Comparison of ENCODE assay signal across 1 cellular context in the genomic region with DNA sequence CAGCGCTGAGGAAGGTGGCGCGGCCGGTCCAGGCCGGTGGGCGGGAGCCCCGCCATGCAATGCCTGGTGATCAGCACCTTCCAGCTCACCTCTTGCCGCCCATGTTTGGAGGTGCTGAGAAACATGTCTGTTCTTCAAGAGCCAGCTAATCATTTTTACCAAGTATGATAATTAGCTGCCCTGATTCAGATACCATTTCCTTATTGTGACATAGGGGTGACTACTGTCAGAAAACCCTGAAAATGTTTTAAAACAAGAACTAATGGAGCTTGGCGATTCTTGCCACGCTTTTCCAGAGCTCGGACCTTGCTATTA.
TF ChIP-seq lines count a peak whose summit lies in the region.

No MANE protein-coding gene starts in this region.

TF ChIP-seq in HepG2, 621 proteins besides CTCF, POLR2A, EP300 and RAD21 (continued from another document):
- TF ChIP-seq, protein P1, sequence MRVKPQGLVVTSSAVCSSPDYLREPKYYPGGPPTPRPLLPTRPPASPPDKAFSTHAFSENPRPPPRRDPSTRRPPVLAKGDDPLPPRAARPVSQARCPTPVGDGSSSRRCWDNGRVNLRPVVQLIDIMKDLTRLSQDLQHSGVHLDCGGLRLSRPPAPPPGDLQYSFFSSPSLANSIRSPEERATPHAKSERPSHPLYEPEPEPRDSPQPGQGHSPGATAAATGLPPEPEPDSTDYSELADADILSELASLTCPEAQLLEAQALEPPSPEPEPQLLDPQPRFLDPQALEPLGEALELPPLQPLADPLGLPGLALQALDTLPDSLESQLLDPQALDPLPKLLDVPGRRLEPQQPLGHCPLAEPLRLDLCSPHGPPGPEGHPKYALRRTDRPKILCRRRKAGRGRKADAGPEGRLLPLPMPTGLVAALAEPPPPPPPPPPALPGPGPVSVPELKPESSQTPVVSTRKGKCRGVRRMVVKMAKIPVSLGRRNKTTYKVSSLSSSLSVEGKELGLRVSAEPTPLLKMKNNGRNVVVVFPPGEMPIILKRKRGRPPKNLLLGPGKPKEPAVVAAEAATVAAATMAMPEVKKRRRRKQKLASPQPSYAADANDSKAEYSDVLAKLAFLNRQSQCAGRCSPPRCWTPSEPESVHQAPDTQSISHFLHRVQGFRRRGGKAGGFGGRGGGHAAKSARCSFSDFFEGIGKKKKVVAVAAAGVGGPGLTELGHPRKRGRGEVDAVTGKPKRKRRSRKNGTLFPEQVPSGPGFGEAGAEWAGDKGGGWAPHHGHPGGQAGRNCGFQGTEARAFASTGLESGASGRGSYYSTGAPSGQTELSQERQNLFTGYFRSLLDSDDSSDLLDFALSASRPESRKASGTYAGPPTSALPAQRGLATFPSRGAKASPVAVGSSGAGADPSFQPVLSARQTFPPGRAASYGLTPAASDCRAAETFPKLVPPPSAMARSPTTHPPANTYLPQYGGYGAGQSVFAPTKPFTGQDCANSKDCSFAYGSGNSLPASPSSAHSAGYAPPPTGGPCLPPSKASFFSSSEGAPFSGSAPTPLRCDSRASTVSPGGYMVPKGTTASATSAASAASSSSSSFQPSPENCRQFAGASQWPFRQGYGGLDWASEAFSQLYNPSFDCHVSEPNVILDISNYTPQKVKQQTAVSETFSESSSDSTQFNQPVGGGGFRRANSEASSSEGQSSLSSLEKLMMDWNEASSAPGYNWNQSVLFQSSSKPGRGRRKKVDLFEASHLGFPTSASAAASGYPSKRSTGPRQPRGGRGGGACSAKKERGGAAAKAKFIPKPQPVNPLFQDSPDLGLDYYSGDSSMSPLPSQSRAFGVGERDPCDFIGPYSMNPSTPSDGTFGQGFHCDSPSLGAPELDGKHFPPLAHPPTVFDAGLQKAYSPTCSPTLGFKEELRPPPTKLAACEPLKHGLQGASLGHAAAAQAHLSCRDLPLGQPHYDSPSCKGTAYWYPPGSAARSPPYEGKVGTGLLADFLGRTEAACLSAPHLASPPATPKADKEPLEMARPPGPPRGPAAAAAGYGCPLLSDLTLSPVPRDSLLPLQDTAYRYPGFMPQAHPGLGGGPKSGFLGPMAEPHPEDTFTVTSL (CRISPR knock-in tag; IDR thresholded peaks at IDR 0.05; ENCODE audit: borderline replicate concordance) = no peak
- TF ChIP-seq, protein P2, sequence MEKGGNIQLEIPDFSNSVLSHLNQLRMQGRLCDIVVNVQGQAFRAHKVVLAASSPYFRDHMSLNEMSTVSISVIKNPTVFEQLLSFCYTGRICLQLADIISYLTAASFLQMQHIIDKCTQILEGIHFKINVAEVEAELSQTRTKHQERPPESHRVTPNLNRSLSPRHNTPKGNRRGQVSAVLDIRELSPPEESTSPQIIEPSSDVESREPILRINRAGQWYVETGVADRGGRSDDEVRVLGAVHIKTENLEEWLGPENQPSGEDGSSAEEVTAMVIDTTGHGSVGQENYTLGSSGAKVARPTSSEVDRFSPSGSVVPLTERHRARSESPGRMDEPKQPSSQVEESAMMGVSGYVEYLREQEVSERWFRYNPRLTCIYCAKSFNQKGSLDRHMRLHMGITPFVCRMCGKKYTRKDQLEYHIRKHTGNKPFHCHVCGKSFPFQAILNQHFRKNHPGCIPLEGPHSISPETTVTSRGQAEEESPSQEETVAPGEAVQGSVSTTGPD (CRISPR knock-in tag; IDR thresholded peaks at IDR 0.05) = no peak
